In genomic region chr4:26093561-26093960, GRCh38 we compare ENCODE assay signal across 18 cellular contexts.
DNase-seq lines count a peak whose midpoint lies in the region; ATAC-seq lines count a peak whose summit lies in the region.
"Had no signal": no experiment of that assay in that cellular context is flagged by ENCODE, and none has a peak within 500 bp of the region (broad histone marks: within the 10 kb centered on the region; RNA-seq: fewer than 3 reads in every experiment).

No MANE protein-coding gene starts in this region.

- POLR2A ChIA-PET in CD8-positive, alpha-beta memory T cell (lab: Charles Lee), result interaction anchor here (1.4 kb wide), 1 partner anchor 225 kb away, joined by 3 read pairs; no protein-coding TSS in a partner anchor

- no peaks in the 10 kb centered on the region for H3K36me3 ChIP-seq in CD8-positive, alpha-beta memory T cell (ENCODE audit: insufficient read depth, low read length)
- H3K36me3 ChIP-seq: heart right ventricle, thyroid gland had no signal

- H3K4me1 Mint-ChIP-seq in CD8-positive, alpha-beta memory T cell, result peaks cover 13 to 18% (median 16%) of the 10 kb centered on the region in 3 donors
- no peaks in the 10 kb centered on the region for H3K4me1 Mint-ChIP-seq in central memory CD8-positive, alpha-beta T cell

- no peaks in the 10 kb centered on the region for H3K27me3 Mint-ChIP-seq in CD8-positive, alpha-beta memory T cell
- peaks cover 10% of the 10 kb centered on the region for H3K27me3 Mint-ChIP-seq in central memory CD8-positive, alpha-beta T cell

- no peak for ATAC-seq in central memory CD8-positive, alpha-beta T cell (replicated peaks; ENCODE audit: extremely low read depth, poor library complexity, severe bottlenecking)
- ATAC-seq in sciatic nerve, result peak; percentile 67
- ATAC-seq: heart right ventricle, left ventricle myocardium superior had no signal

- DNase-seq in CD8-positive, alpha-beta memory T cell, result no peak
- peak; percentile 61 for DNase-seq in LHCN-M2 (ENCODE audit: low read depth)
- DNase-seq in central memory CD8-positive, alpha-beta T cell (ENCODE audit: low spot score in 2 of 2), result no peak
- DNase-seq in sciatic nerve (ENCODE audit: low spot score), result no peak
- DNase-seq in HK-2 (ENCODE audit: unreplicated experiment), result no peak
- no peak for DNase-seq in NCI-H1930 (lab: John Stamatoyannopoulos, UW)
- no peak for DNase-seq in NCI-H1436 (lab: John Stamatoyannopoulos, UW)
- DNase-seq: activated CD4-positive, alpha-beta T cell treated with anti-CD3 and anti-CD28 coated beads, Interleukin-2, amount 50 U/mL, for 48 hours; activated T-cell treated with anti-CD3 and anti-CD28 coated beads, Interleukin-2, amount 50 U/mL, for 48 hours; caudate nucleus; COR-L47; heart right ventricle; left ventricle myocardium superior; NCI-H1048; SK-N-SH; stimulated activated CD8-positive, alpha-beta memory T cell treated with anti-CD3 and anti-CD28 coated beads, Interleukin-4, amount 100 ng/mL, for 48 hours; thyroid gland had no signal

- CTCF ChIA-PET in CD8-positive, alpha-beta memory T cell (lab: Charles Lee), result interaction anchor here (3.4 kb wide), 1 partner anchor 10 kb away, joined by 12 read pairs; no protein-coding TSS in a partner anchor

- peaks cover 2% of the 10 kb centered on the region for H3K4me1 ChIP-seq in CD8-positive, alpha-beta memory T cell (ENCODE audit: insufficient read depth, low read length)
- H3K4me1 ChIP-seq: thyroid gland had no signal

- intact Hi-C loops in sciatic nerve (cut with DNase I), result no loop called here

- no peak overlapping the region for H3K4me3 ChIP-seq in CD8-positive, alpha-beta memory T cell (ENCODE audit: low read length)
- H3K4me3 ChIP-seq: heart right ventricle, thyroid gland had no signal

- peak overlapping the region in 1 of 7 donors; percentile 6 for H3K4me3 Mint-ChIP-seq in CD8-positive, alpha-beta memory T cell
- H3K4me3 Mint-ChIP-seq in central memory CD8-positive, alpha-beta T cell, result no peak overlapping the region

- peaks cover 0 to 24% (median 6%) of the 10 kb centered on the region in 3 donors for H3K36me3 Mint-ChIP-seq in CD8-positive, alpha-beta memory T cell
- H3K36me3 Mint-ChIP-seq in central memory CD8-positive, alpha-beta T cell (ENCODE audit: insufficient read depth), result no peaks in the 10 kb centered on the region

- peak overlapping the region in 7 of 8 donors; percentile 24 to 90 (median 64) for H3K27ac Mint-ChIP-seq in CD8-positive, alpha-beta memory T cell
- peak overlapping the region; percentile 2 for H3K27ac Mint-ChIP-seq in central memory CD8-positive, alpha-beta T cell (ENCODE audit: low read depth)

- no peaks in the 10 kb centered on the region for H3K9me3 ChIP-seq in CD8-positive, alpha-beta memory T cell (ENCODE audit: low read length)
- H3K9me3 ChIP-seq: SK-N-SH, thyroid gland had no signal

- peaks cover 6 to 21% (median 16%) of the 10 kb centered on the region in 5 donors for H3K9me3 Mint-ChIP-seq in CD8-positive, alpha-beta memory T cell
- peaks cover 6% of the 10 kb centered on the region for H3K9me3 Mint-ChIP-seq in central memory CD8-positive, alpha-beta T cell

- H3K27ac ChIP-seq in CD8-positive, alpha-beta memory T cell (ENCODE audit: low read depth, low read length), result no peak overlapping the region
- H3K27ac ChIP-seq: KMS-11, thyroid gland had no signal

- no peaks in the 10 kb centered on the region for H3K27me3 ChIP-seq in CD8-positive, alpha-beta memory T cell (ENCODE audit: insufficient read depth, low read length, poor library complexity, severe bottlenecking)
- H3K27me3 ChIP-seq: heart right ventricle, thyroid gland had no signal
